ENCODE assay signal across 1 cellular context in the genomic region with DNA sequence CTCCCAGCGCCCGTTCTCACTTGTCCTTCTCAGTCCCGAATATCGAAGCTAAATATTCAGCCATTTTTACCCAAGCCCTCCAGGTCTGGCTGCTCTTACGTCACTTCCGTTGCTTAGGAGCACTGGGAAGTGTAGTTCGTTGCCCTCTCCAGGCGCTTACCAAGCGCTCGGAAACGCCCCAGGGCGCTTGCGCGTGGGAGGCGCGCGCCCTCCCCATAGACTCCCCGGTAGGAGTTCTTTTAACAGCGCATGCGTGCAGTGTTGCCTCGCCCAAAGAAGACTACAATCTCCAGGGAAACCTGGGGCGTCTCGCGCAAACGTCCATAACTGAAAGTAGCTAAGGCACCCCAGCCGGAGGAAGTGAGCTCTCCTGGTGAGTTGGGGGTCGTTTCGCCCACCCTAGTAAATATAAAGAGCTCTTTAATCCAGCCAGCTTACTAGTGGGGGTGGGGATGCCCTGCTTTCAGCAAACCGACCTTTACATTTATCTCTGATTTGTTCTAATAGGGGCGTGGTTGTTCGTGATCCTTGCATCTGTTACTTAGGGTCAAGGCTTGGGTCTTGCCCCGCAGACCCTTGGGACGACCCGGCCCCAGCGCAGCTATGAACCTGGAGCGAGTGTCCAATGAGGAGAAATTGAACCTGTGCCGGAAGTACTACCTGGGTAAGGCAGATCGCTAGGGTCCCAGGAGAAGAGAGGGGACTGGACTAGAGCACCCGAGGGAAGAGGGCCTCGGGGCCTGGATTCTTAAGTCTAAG.
TF ChIP-seq lines count a peak whose summit lies in the region.

A gene with protein sequence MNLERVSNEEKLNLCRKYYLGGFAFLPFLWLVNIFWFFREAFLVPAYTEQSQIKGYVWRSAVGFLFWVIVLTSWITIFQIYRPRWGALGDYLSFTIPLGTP (plus strand): TSS at position 324 of the 759 bp plus-strand sequence. CDS start 280 bp downstream, at position 604.
A gene with protein sequence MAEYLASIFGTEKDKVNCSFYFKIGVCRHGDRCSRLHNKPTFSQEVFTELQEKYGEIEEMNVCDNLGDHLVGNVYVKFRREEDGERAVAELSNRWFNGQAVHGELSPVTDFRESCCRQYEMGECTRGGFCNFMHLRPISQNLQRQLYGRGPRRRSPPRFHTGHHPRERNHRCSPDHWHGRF (minus strand): TSS at position 91 of the 759 bp plus-strand sequence. CDS start 27 bp downstream, at position 64.

TF ChIP-seq in HepG2, 621 proteins besides CTCF, POLR2A, EP300 and RAD21 (continues in another document):
- TF ChIP-seq SUZ12 (IDR thresholded peaks at IDR 0.05; ENCODE audit: low read depth, low read length) (peak; percentile 58), ARID4A (CRISPR knock-in tag; IDR thresholded peaks at IDR 0.05; ENCODE audit: borderline replicate concordance) (0 out of 2 replicates have a peak, but pooled peaks have one; percentile 41), PCBP2 (optimal IDR thresholded peaks at IDR 0.05; ENCODE audit: low read depth, low read length, poor library complexity, severe bottlenecking) (no peak), ZNF138 (CRISPR knock-in tag; IDR thresholded peaks at IDR 0.05; ENCODE audit: low read depth) (no peak), ZNF232 (CRISPR knock-in tag; IDR thresholded peaks at IDR 0.05; ENCODE audit: borderline replicate concordance) (no peak), ZNF761 (CRISPR knock-in tag; conservative IDR thresholded peaks at IDR 0.05) (no peak), REL (CRISPR knock-in tag; conservative IDR thresholded peaks at IDR 0.05) (no peak), SMAD9 (CRISPR knock-in tag; IDR thresholded peaks at IDR 0.05) (no peak), PHF8 (CRISPR knock-in tag; IDR thresholded peaks at IDR 0.05) (0 out of 2 replicates have a peak, but pooled peaks have one; percentile 23), ZBTB8A (CRISPR knock-in tag; IDR thresholded peaks at IDR 0.05; ENCODE audit: borderline replicate concordance, low read depth) (no peak), POLR2AphosphoS5 (IDR thresholded peaks at IDR 0.05; ENCODE audit: low read depth, low read length) (peak; percentile 45; the same call in 1 of the 2 replicates), ZNF224 (CRISPR knock-in tag; IDR thresholded peaks at IDR 0.05) (0 out of 2 replicates have a peak, but pooled peaks have one; percentile 39), ZC3H13 (CRISPR knock-in tag; IDR thresholded peaks at IDR 0.05) (no peak), PITX1 (CRISPR knock-in tag; IDR thresholded peaks at IDR 0.05) (no peak), ZBTB38 (CRISPR knock-in tag; IDR thresholded peaks at IDR 0.05) (no peak), HHEX (CRISPR knock-in tag; IDR thresholded peaks at IDR 0.05) (no peak), YY1 (IDR thresholded peaks at IDR 0.05; ENCODE audit: insufficient read depth, insufficient replicate concordance, low read depth, low read length) (peak; percentile 90), GATA4 (IDR thresholded peaks at IDR 0.05; ENCODE audit: borderline replicate concordance, low read depth) (no peak), ASH2L (IDR thresholded peaks at IDR 0.05; ENCODE audit: insufficient read length, low read depth, low read length) (peak; percentile 27), SAFB2 (CRISPR knock-in tag; IDR thresholded peaks at IDR 0.05; ENCODE audit: borderline replicate concordance, low read depth) (no peak), ATF1 (CRISPR knock-in tag; IDR thresholded peaks at IDR 0.05) (peak; percentile 91), TAF1 (CRISPR knock-in tag; IDR thresholded peaks at IDR 0.05) (peak; percentile 19; the same call in 1 of the 2 replicates), ZNF468 (CRISPR knock-in tag; IDR thresholded peaks at IDR 0.05) (no peak), GATAD1 (CRISPR knock-in tag; IDR thresholded peaks at IDR 0.05) (peak; percentile 91), ZNF709 (CRISPR knock-in tag; IDR thresholded peaks at IDR 0.05) (no peak), CEBPB (IDR thresholded peaks at IDR 0.05; ENCODE audit: borderline replicate concordance, low read depth, low read length) (peak; percentile 67), CERS6 (CRISPR knock-in tag; IDR thresholded peaks at IDR 0.05) (no peak), FUBP1 (CRISPR knock-in tag; IDR thresholded peaks at IDR 0.05; ENCODE audit: borderline replicate concordance) (no peak), ZUFSP (CRISPR knock-in tag; IDR thresholded peaks at IDR 0.05; ENCODE audit: borderline replicate concordance) (no peak), CHD2 (IDR thresholded peaks at IDR 0.05; ENCODE audit: low read depth, low read length) (peak; percentile 50; the same call in 1 of the 2 replicates), ATF4 (CRISPR knock-in tag; IDR thresholded peaks at IDR 0.05) (peak in 1 of 2 experiments; percentile 58; a peak in 2 of 4 replicates), KDM2A (CRISPR knock-in tag; IDR thresholded peaks at IDR 0.05; ENCODE audit: borderline replicate concordance, low read depth) (no peak), IKZF4 (CRISPR knock-in tag; IDR thresholded peaks at IDR 0.05; ENCODE audit: borderline replicate concordance, low read depth, not compliant biosample characterization) (no peak)
- TF ChIP-seq, protein P1, sequence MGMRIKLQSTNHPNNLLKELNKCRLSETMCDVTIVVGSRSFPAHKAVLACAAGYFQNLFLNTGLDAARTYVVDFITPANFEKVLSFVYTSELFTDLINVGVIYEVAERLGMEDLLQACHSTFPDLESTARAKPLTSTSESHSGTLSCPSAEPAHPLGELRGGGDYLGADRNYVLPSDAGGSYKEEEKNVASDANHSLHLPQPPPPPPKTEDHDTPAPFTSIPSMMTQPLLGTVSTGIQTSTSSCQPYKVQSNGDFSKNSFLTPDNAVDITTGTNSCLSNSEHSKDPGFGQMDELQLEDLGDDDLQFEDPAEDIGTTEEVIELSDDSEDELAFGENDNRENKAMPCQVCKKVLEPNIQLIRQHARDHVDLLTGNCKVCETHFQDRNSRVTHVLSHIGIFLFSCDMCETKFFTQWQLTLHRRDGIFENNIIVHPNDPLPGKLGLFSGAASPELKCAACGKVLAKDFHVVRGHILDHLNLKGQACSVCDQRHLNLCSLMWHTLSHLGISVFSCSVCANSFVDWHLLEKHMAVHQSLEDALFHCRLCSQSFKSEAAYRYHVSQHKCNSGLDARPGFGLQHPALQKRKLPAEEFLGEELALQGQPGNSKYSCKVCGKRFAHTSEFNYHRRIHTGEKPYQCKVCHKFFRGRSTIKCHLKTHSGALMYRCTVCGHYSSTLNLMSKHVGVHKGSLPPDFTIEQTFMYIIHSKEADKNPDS (CRISPR knock-in tag; IDR thresholded peaks at IDR 0.05): no peak
- TF ChIP-seq, protein P2, sequence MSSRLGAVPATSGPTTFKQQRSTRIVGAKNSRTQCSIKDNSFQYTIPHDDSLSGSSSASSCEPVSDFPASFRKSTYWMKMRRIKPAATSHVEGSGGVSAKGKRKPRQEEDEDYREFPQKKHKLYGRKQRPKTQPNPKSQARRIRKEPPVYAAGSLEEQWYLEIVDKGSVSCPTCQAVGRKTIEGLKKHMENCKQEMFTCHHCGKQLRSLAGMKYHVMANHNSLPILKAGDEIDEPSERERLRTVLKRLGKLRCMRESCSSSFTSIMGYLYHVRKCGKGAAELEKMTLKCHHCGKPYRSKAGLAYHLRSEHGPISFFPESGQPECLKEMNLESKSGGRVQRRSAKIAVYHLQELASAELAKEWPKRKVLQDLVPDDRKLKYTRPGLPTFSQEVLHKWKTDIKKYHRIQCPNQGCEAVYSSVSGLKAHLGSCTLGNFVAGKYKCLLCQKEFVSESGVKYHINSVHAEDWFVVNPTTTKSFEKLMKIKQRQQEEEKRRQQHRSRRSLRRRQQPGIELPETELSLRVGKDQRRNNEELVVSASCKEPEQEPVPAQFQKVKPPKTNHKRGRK (CRISPR knock-in tag; IDR thresholded peaks at IDR 0.05): no peak
- TF ChIP-seq, protein P3, sequence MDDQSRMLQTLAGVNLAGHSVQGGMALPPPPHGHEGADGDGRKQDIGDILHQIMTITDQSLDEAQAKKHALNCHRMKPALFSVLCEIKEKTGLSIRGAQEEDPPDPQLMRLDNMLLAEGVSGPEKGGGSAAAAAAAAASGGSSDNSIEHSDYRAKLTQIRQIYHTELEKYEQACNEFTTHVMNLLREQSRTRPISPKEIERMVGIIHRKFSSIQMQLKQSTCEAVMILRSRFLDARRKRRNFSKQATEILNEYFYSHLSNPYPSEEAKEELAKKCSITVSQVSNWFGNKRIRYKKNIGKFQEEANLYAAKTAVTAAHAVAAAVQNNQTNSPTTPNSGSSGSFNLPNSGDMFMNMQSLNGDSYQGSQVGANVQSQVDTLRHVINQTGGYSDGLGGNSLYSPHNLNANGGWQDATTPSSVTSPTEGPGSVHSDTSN (CRISPR knock-in tag; IDR thresholded peaks at IDR 0.05; ENCODE audit: borderline replicate concordance): no peak
- TF ChIP-seq, protein P4, sequence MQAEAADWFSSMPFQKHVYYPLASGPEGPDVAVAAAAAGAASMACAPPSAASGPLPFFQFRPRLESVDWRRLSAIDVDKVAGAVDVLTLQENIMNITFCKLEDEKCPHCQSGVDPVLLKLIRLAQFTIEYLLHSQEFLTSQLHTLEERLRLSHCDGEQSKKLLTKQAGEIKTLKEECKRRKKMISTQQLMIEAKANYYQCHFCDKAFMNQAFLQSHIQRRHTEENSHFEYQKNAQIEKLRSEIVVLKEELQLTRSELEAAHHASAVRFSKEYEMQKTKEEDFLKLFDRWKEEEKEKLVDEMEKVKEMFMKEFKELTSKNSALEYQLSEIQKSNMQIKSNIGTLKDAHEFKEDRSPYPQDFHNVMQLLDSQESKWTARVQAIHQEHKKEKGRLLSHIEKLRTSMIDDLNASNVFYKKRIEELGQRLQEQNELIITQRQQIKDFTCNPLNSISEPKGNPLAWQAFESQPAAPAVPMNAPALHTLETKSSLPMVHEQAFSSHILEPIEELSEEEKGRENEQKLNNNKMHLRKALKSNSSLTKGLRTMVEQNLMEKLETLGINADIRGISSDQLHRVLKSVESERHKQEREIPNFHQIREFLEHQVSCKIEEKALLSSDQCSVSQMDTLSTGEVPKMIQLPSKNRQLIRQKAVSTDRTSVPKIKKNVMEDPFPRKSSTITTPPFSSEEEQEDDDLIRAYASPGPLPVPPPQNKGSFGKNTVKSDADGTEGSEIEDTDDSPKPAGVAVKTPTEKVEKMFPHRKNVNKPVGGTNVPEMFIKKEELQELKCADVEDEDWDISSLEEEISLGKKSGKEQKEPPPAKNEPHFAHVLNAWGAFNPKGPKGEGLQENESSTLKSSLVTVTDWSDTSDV (CRISPR knock-in tag; IDR thresholded peaks at IDR 0.05): no peak
